In genomic region chr9:94167055-94167346, GRCh38 we compare ENCODE assay signal across 8 cellular contexts.
DNase-seq lines count a peak whose midpoint lies in the region; ATAC-seq and TF ChIP-seq lines count a peak whose summit lies in the region.

No MANE protein-coding gene starts in this region.

- peaks cover 21% of the 10 kb centered on the region; the same call in 1 of the 2 replicates for H3K4me1 ChIP-seq in iPS-20b (ENCODE audit: insufficient read depth, low read length)

- 0 out of 2 replicates have a peak, but pooled peaks cover 11% of the 10 kb centered on the region for H3K36me3 ChIP-seq in iPS-20b (ENCODE audit: insufficient read depth, low read depth, low read length)

- ATAC-seq in stimulated activated naive CD8-positive, alpha-beta T cell treated with anti-CD3 and anti-CD28 coated beads, Interleukin-15, Interleukin-2, amounts not matched to agents 100 U/mL and 50 U/mL, for 24 hours = no peak
- peak; percentile 2 for ATAC-seq in activated T-helper 17 cell treated with anti-CD3 and anti-CD28 coated beads, Interleukin-2, amount 50 U/mL, for 72 hours (replicated peaks)
- ATAC-seq in GM19397 (IDR thresholded peaks at IDR 0.05; ENCODE audit: unreplicated experiment) = no peak

- peaks cover 40% of the 10 kb centered on the region for H3K36me3 Mint-ChIP-seq in stimulated activated naive CD8-positive, alpha-beta T cell treated with anti-CD3 and anti-CD28 coated beads, Interleukin-15, Interleukin-2, amounts not matched to agents 100 ng/mL and 50 ng/mL, for 24 hours (ENCODE audit: low read depth)
- H3K36me3 Mint-ChIP-seq in activated T-helper 17 cell treated with anti-CD3 and anti-CD28 coated beads, Interleukin-2, amount 50 U/mL, for 72 hours (ENCODE audit: low read depth) = peaks cover 55% of the 10 kb centered on the region

- H3K9me3 ChIP-seq in iPS-20b (ENCODE audit: insufficient read depth, low read depth, low read length) = no peaks in the 10 kb centered on the region

- peaks cover 62% of the 10 kb centered on the region for H3K4me1 Mint-ChIP-seq in stimulated activated naive CD8-positive, alpha-beta T cell treated with anti-CD3 and anti-CD28 coated beads, Interleukin-15, Interleukin-2, amounts not matched to agents 100 ng/mL and 50 ng/mL, for 24 hours (ENCODE audit: low read depth)
- H3K4me1 Mint-ChIP-seq in activated T-helper 17 cell treated with anti-CD3 and anti-CD28 coated beads, Interleukin-2, amount 50 U/mL, for 72 hours = peaks cover 23% of the 10 kb centered on the region

- peak overlapping the region; percentile 98 for H3K9ac ChIP-seq in iPS-20b (ENCODE audit: low read depth, low read length)

- H3K27ac ChIP-seq in iPS-20b (ENCODE audit: low read length) = peak overlapping the region; percentile 79

- in situ Hi-C loops in GM13977 (cut with MboI; ENCODE audit: low pct_unique_long_range_greater_than_20kb, low sequenced_read_pairs, unreplicated experiment) = no loop called here

- H3K27ac Mint-ChIP-seq in stimulated activated naive CD8-positive, alpha-beta T cell treated with anti-CD3 and anti-CD28 coated beads, Interleukin-15, Interleukin-2, amounts not matched to agents 100 ng/mL and 50 ng/mL, for 24 hours = peak overlapping the region; percentile 88
- peak overlapping the region; percentile 89 for H3K27ac Mint-ChIP-seq in activated T-helper 17 cell treated with anti-CD3 and anti-CD28 coated beads, Interleukin-2, amount 50 U/mL, for 72 hours

- peak overlapping the region; percentile 92 for H3K4me3 Mint-ChIP-seq in stimulated activated naive CD8-positive, alpha-beta T cell treated with anti-CD3 and anti-CD28 coated beads, Interleukin-15, Interleukin-2, amounts not matched to agents 100 ng/mL and 50 ng/mL, for 24 hours
- H3K4me3 Mint-ChIP-seq in activated T-helper 17 cell treated with anti-CD3 and anti-CD28 coated beads, Interleukin-2, amount 50 U/mL, for 72 hours = peak overlapping the region; percentile 99

- H3K27me3 ChIP-seq in iPS-20b (ENCODE audit: insufficient read depth, low read length) = no peaks in the 10 kb centered on the region

- no peaks in the 10 kb centered on the region for H3K27me3 Mint-ChIP-seq in stimulated activated naive CD8-positive, alpha-beta T cell treated with anti-CD3 and anti-CD28 coated beads, Interleukin-15, Interleukin-2, amounts not matched to agents 100 ng/mL and 50 ng/mL, for 24 hours
- no peaks in the 10 kb centered on the region for H3K27me3 Mint-ChIP-seq in activated T-helper 17 cell treated with anti-CD3 and anti-CD28 coated beads, Interleukin-2, amount 50 U/mL, for 72 hours

- H3K4me3 ChIP-seq in iPS-20b (ENCODE audit: low read length) = peak overlapping the region; percentile 90

- TF ChIP-seq CTCF in GM13977 (IDR thresholded peaks at IDR 0.05; ENCODE audit: extremely low read depth, insufficient read depth, missing control alignments) = no peak

- no peaks in the 10 kb centered on the region for H3K9me3 Mint-ChIP-seq in stimulated activated naive CD8-positive, alpha-beta T cell treated with anti-CD3 and anti-CD28 coated beads, Interleukin-15, Interleukin-2, amounts not matched to agents 100 ng/mL and 50 ng/mL, for 24 hours
- H3K9me3 Mint-ChIP-seq in activated T-helper 17 cell treated with anti-CD3 and anti-CD28 coated beads, Interleukin-2, amount 50 U/mL, for 72 hours = no peaks in the 10 kb centered on the region

- DNase-seq in stimulated activated naive CD8-positive, alpha-beta T cell treated with anti-CD3 and anti-CD28 coated beads, Interleukin-15, Interleukin-2, amounts not matched to agents 100 U/mL and 50 U/mL, for 24 hours = no peak
- peak; percentile 37 for DNase-seq in superior temporal gyrus (ENCODE audit: extremely low spot score)
- DNase-seq in GM13977 (ENCODE audit: low spot score) = no peak
- DNase-seq in NCI-H226 = no peak
